In genomic region chr6:107700016-107700335, GRCh38 we compare ENCODE assay signal across 11 cellular contexts.
"Had no signal": no experiment of that assay in that cellular context is flagged by ENCODE, and none has a peak within 500 bp of the region (broad histone marks: within the 10 kb centered on the region; RNA-seq: fewer than 3 reads in every experiment).

No MANE protein-coding gene starts in this region.

- H3K4me3 ChIP-seq: esophagus squamous epithelium had no signal

- H3K27me3 ChIP-seq: brain microvascular endothelial cell had no signal

- DNase-seq: activated CD4-positive, alpha-beta T cell treated with anti-CD3 and anti-CD28 coated beads, Interleukin-2, amount 50 U/mL, for 1 hour; activated naive CD4-positive, alpha-beta T cell; amniotic stem cell; brain microvascular endothelial cell; cortex of kidney; effector CD4-positive, alpha-beta T cell; esophagus squamous epithelium; kidney glomerular epithelial cell; T-helper 2 cell had no signal

- H3K9me3 ChIP-seq: esophagus squamous epithelium had no signal

- H3K27ac ChIP-seq: brain microvascular endothelial cell, esophagus squamous epithelium had no signal

- H3K36me3 Mint-ChIP-seq: stimulated activated memory B cell treated with anti-CD40 and anti-IgM and Interleukin-4, amounts not matched to agents 10 μg/mL and 1 μg/mL and 100 μg/mL, for 72 hours had no signal

- H3K36me3 ChIP-seq: brain microvascular endothelial cell, esophagus squamous epithelium had no signal

- H3K9me3 Mint-ChIP-seq: central memory CD8-positive, alpha-beta T cell; stimulated activated memory B cell treated with anti-CD40 and anti-IgM and Interleukin-4, amounts not matched to agents 10 μg/mL and 1 μg/mL and 100 μg/mL, for 72 hours had no signal

- H3K27ac Mint-ChIP-seq: stimulated activated memory B cell treated with anti-CD40 and anti-IgM and Interleukin-4, amounts not matched to agents 10 μg/mL and 1 μg/mL and 100 μg/mL, for 72 hours had no signal

- H3K4me3 Mint-ChIP-seq: central memory CD8-positive, alpha-beta T cell; stimulated activated memory B cell treated with anti-CD40 and anti-IgM and Interleukin-4, amounts not matched to agents 10 μg/mL and 1 μg/mL and 100 μg/mL, for 72 hours had no signal

- H3K27me3 Mint-ChIP-seq: central memory CD8-positive, alpha-beta T cell had no signal
